In genomic region chr10:15112657-15113056, GRCh38 we compare ENCODE assay signal across 29 cellular contexts. TPM values are rescaled to one million over a fixed set of nuclear protein-coding genes. Genes with fewer than 3 reads are reported as not detected.
DNase-seq lines count a peak whose midpoint lies in the region; ATAC-seq and TF ChIP-seq lines count a peak whose summit lies in the region.
"Had no signal": no experiment of that assay in that cellular context is flagged by ENCODE, and none has a peak within 500 bp of the region (broad histone marks: within the 10 kb centered on the region; RNA-seq: fewer than 3 reads in every experiment).

No MANE protein-coding gene starts in this region.

- H3K27ac ChIP-seq in A673 (ENCODE audit: low read depth, low read length, poor library complexity, severe bottlenecking) (no peak overlapping the region), mesendoderm (ENCODE audit: low read depth, low read length) (no peak overlapping the region), smooth muscle cell (ENCODE audit: low read depth) (no peak overlapping the region)
- H3K27ac ChIP-seq in CD4-positive, alpha-beta T cell (ENCODE audit: low read depth, low read length), result no peak overlapping the region
- H3K27ac ChIP-seq: colonic mucosa, epithelial cell of prostate, ovary, tibial artery had no signal

- H3K4me3 ChIP-seq in A673 (ENCODE audit: low read depth, low read length, poor library complexity, severe bottlenecking) (no peak overlapping the region), mesendoderm (ENCODE audit: low read length) (no peak overlapping the region), smooth muscle cell (no peak overlapping the region)
- H3K4me3 ChIP-seq: colonic mucosa, ovary, SJSA1, tibial artery had no signal

- CTCF ChIA-PET in A673 (lab: Charles Lee), result no interaction called here
- CTCF ChIA-PET in CD4-positive, alpha-beta T cell (lab: Charles Lee), result no interaction called here

- no peak overlapping the region for H2AFZ ChIP-seq in smooth muscle cell (ENCODE audit: low read depth)

- H3K4me1 ChIP-seq in A673 (ENCODE audit: insufficient read depth, low read length, poor library complexity, severe bottlenecking) (no peaks in the 10 kb centered on the region), mesendoderm (ENCODE audit: control insufficient read depth, low read depth, low read length) (no peaks in the 10 kb centered on the region), smooth muscle cell (ENCODE audit: low read depth) (no peaks in the 10 kb centered on the region)
- H3K4me1 ChIP-seq: colonic mucosa, tibial artery had no signal

- H4K20me1 ChIP-seq in smooth muscle cell (ENCODE audit: low read depth), result no peaks in the 10 kb centered on the region

- peak; percentile 73 for ATAC-seq in CD4-positive, alpha-beta T cell (ENCODE audit: poor library complexity)
- no peak for ATAC-seq in GM21423 (IDR thresholded peaks at IDR 0.05; ENCODE audit: unreplicated experiment)
- no peak for ATAC-seq in HG03039 (IDR thresholded peaks at IDR 0.05; ENCODE audit: unreplicated experiment)

- H3K9me3 ChIP-seq in A673 (ENCODE audit: low read depth, low read length, poor library complexity, severe bottlenecking), result no peaks in the 10 kb centered on the region
- H3K9me3 ChIP-seq in CD4-positive, alpha-beta T cell (ENCODE audit: control insufficient read depth, low read length), result no peaks in the 10 kb centered on the region
- peaks cover 5% of the 10 kb centered on the region for H3K9me3 ChIP-seq in smooth muscle cell (replicated peaks; ENCODE audit: low read depth)
- H3K9me3 ChIP-seq: colonic mucosa, ovary, SJSA1, tibial artery had no signal

- H3K4me1 Mint-ChIP-seq in CD4-positive, alpha-beta T cell (ENCODE audit: low read depth), result peaks cover 9% of the 10 kb centered on the region
- peaks cover 8% of the 10 kb centered on the region for H3K4me1 Mint-ChIP-seq in T-helper 2 cell treated with Interferon-gamma antibody and Interleukin-4, amounts not matched to agents 5 μg/mL and 100 μg/mL, for 36 hours (ENCODE audit: low read depth)
- H3K4me1 Mint-ChIP-seq: activated B cell treated with CpG ODN at 0.5 μM for 24 hours, memory B cell, nephron progenitor cell had no signal

- no TSS peak for BruUV-seq in A673 (replicated peaks; lab: Mats Ljungman, UMichigan)

- H3K36me3 ChIP-seq in A673 (ENCODE audit: insufficient read depth, low read length, poor library complexity, severe bottlenecking) (no peaks in the 10 kb centered on the region), mesendoderm (ENCODE audit: control insufficient read depth, insufficient read depth, low read length) (peaks cover 1% of the 10 kb centered on the region), smooth muscle cell (ENCODE audit: low read depth) (peaks cover 8% of the 10 kb centered on the region)
- H3K36me3 ChIP-seq: ovary had no signal

- H4K8ac ChIP-seq in mesendoderm (ENCODE audit: low read depth, low read length), result no peak overlapping the region

- TF ChIP-seq CTCF in A673 (conservative IDR thresholded peaks at IDR 0.05; ENCODE audit: low read depth, low read length), result no peak
- TF ChIP-seq CTCF in CD4-positive, alpha-beta T cell (IDR thresholded peaks at IDR 0.05), result no peak
- no peak for TF ChIP-seq CTCF in smooth muscle cell (IDR thresholded peaks at IDR 0.05; ENCODE audit: borderline replicate concordance, insufficient read depth, poor library complexity, severe bottlenecking)

- H2BK5ac ChIP-seq in mesendoderm (ENCODE audit: low read length), result no peak overlapping the region

- H2BK120ac ChIP-seq in mesendoderm (ENCODE audit: low read depth, low read length), result no peak overlapping the region

- peaks cover 4% of the 10 kb centered on the region for H3F3A ChIP-seq in smooth muscle cell (ENCODE audit: low read depth)

- DNase-seq in A673 (ENCODE audit: low spot score), result peak; percentile 19
- no peak for DNase-seq in CD4-positive, alpha-beta T cell
- no peak for DNase-seq in T-helper 2 cell treated with Interferon-gamma antibody and Interleukin-4, amounts not matched to agents 5 μg/mL and 100 μg/mL, for 36 hours (ENCODE audit: low spot score)
- DNase-seq in mesendoderm, result peak; percentile 63
- DNase-seq in smooth muscle cell (lab: John Stamatoyannopoulos, UW; ENCODE audit: unreplicated experiment), result no peak
- DNase-seq: activated B cell treated with CpG ODN at 0.5 μM for 24 hours; activated CD4-positive, alpha-beta T cell treated with anti-CD3 and anti-CD28 coated beads, Interleukin-2, amount 50 U/mL, for 4 hours; activated gamma-delta T cell; C1 segment of cervical spinal cord; colonic mucosa; DMS79 treated with DMSO at 0.1 percent for 48 hours; effector CD8-positive, alpha-beta T cell; GOT3; hypothalamus; KBM-7; NCI-H1092 treated with DMSO at 0.1 percent for 48 hours; NCI-H187; NCI-H2171; nephron progenitor cell; ovary; retina; stimulated activated CD8-positive, alpha-beta memory T cell treated with anti-CD3 and anti-CD28 coated beads, Interleukin-4, amount 100 ng/mL, for 48 hours; tibial artery had no signal

- no peak overlapping the region for H3K23ac ChIP-seq in mesendoderm (ENCODE audit: low read length)

- H3K36me3 Mint-ChIP-seq in CD4-positive, alpha-beta T cell (ENCODE audit: low read depth), result peaks cover 44% of the 10 kb centered on the region
- peaks cover 35% of the 10 kb centered on the region for H3K36me3 Mint-ChIP-seq in T-helper 2 cell treated with Interferon-gamma antibody and Interleukin-4, amounts not matched to agents 5 μg/mL and 100 μg/mL, for 36 hours (ENCODE audit: low read depth)

- H3K4me2 ChIP-seq in mesendoderm (ENCODE audit: low read length) (no peak overlapping the region), smooth muscle cell (no peak overlapping the region)

- no peaks in the 10 kb centered on the region for H3K79me2 ChIP-seq in mesendoderm (ENCODE audit: control insufficient read depth, insufficient read depth, low read length)
- no peaks in the 10 kb centered on the region for H3K79me2 ChIP-seq in smooth muscle cell (ENCODE audit: low read depth)

- H3K9me3 Mint-ChIP-seq in CD4-positive, alpha-beta T cell, result no peaks in the 10 kb centered on the region
- no peaks in the 10 kb centered on the region for H3K9me3 Mint-ChIP-seq in T-helper 2 cell treated with Interferon-gamma antibody and Interleukin-4, amounts not matched to agents 5 μg/mL and 100 μg/mL, for 36 hours
- H3K9me3 Mint-ChIP-seq: activated B cell treated with CpG ODN at 0.5 μM for 24 hours, memory B cell, nephron progenitor cell had no signal

- H3K27ac Mint-ChIP-seq in CD4-positive, alpha-beta T cell, result peak overlapping the region; percentile 75
- peak overlapping the region; percentile 4 for H3K27ac Mint-ChIP-seq in T-helper 2 cell treated with Interferon-gamma antibody and Interleukin-4, amounts not matched to agents 5 μg/mL and 100 μg/mL, for 36 hours
- H3K27ac Mint-ChIP-seq: activated B cell treated with CpG ODN at 0.5 μM for 24 hours, memory B cell, nephron progenitor cell had no signal

- no peak overlapping the region for H3K4me3 Mint-ChIP-seq in CD4-positive, alpha-beta T cell
- no peak overlapping the region for H3K4me3 Mint-ChIP-seq in T-helper 2 cell treated with Interferon-gamma antibody and Interleukin-4, amounts not matched to agents 5 μg/mL and 100 μg/mL, for 36 hours
- H3K4me3 Mint-ChIP-seq: activated B cell treated with CpG ODN at 0.5 μM for 24 hours, memory B cell, nephron progenitor cell had no signal

- no peaks in the 10 kb centered on the region for H3K79me1 ChIP-seq in mesendoderm (ENCODE audit: low read length)

- H2BK15ac ChIP-seq in mesendoderm (replicated peaks; ENCODE audit: low read depth), result no peak overlapping the region

- H3K56ac ChIP-seq in mesendoderm (ENCODE audit: low read length), result no peak overlapping the region

- H3K9ac ChIP-seq in mesendoderm (ENCODE audit: low read length) (no peak overlapping the region), smooth muscle cell (ENCODE audit: low read depth) (no peak overlapping the region)

- no peaks in the 10 kb centered on the region for H3K27me3 ChIP-seq in A673 (replicated peaks; ENCODE audit: insufficient read depth, low read depth, low read length, poor library complexity)
- H3K27me3 ChIP-seq in CD4-positive, alpha-beta T cell (ENCODE audit: control insufficient read depth, insufficient read depth, low read length), result no peaks in the 10 kb centered on the region
- no peaks in the 10 kb centered on the region for H3K27me3 ChIP-seq in mesendoderm (ENCODE audit: insufficient read depth, low read length, poor library complexity)
- H3K27me3 ChIP-seq in smooth muscle cell (ENCODE audit: low read depth), result no peaks in the 10 kb centered on the region
- H3K27me3 ChIP-seq: colonic mucosa, ovary, SJSA1, tibial artery had no signal

- no peak overlapping the region for H3K4ac ChIP-seq in mesendoderm (ENCODE audit: low read depth, low read length)

- H3K27me3 Mint-ChIP-seq in CD4-positive, alpha-beta T cell, result no peaks in the 10 kb centered on the region
- H3K27me3 Mint-ChIP-seq in T-helper 2 cell treated with Interferon-gamma antibody and Interleukin-4, amounts not matched to agents 5 μg/mL and 100 μg/mL, for 36 hours (ENCODE audit: low read depth), result no peaks in the 10 kb centered on the region
- H3K27me3 Mint-ChIP-seq: activated B cell treated with CpG ODN at 0.5 μM for 24 hours, memory B cell had no signal

- no peak overlapping the region for H3K18ac ChIP-seq in mesendoderm (ENCODE audit: low read length)

- no peak overlapping the region for H4K5ac ChIP-seq in mesendoderm (ENCODE audit: low read length)

- no peak overlapping the region for H2AK5ac ChIP-seq in mesendoderm (ENCODE audit: low read length)

- POLR2A ChIA-PET in A673 (lab: Charles Lee; ENCODE audit: low non-redundant PET), result no interaction called here
- POLR2A ChIA-PET in CD4-positive, alpha-beta T cell (lab: Charles Lee), result no interaction called here

- no CpG with 5 or more reads among the region's 13 CpGs for WGBS in mesendoderm (ENCODE audit: extremely low coverage, insufficient coverage, low lambda C conversion rate)
- 91% methylated on average over 13 of the region's 13 CpGs for WGBS in smooth muscle cell (ENCODE audit: low lambda C conversion rate)

- intact Hi-C loops in A673 (cut with micrococcal nuclease; ENCODE audit: unreplicated experiment), result no loop called here
- intact Hi-C loops in CD4-positive, alpha-beta T cell (cut with DNase I, micrococcal nuclease), result no loop called here

RNA-seq across cellular contexts. Expression of gene RPP38, which starts 15.5 kb away (rescaled TPM):
- total RNA-seq in A673 (2021) (20.9 and 23.8 TPM in 2 replicates), smooth muscle cell (11.5 and 12.3 TPM in 2 replicates)
- 10 to 100 TPM; 12.9 to 14.9 TPM for total RNA-seq in CD4-positive, alpha-beta T cell
- 22.9 TPM for polyA plus RNA-seq in mesendoderm (2013, experiment 1 of 2)
- polyA plus RNA-seq in mesendoderm (2013, experiment 2 of 2), result 22.8 TPM
- 18.0 and 23.2 TPM in 2 replicates for polyA plus RNA-seq in smooth muscle cell

RNA-seq across cellular contexts. Expression of gene ACBD7, which starts 24.1 kb away (rescaled TPM):
- total RNA-seq in A673 (2021) (2.0 and 2.6 TPM in 2 replicates), smooth muscle cell (0.22 TPM in 1 of 2 replicates, not detected in the other)
- under 1 TPM; 0.19 to 0.47 TPM for total RNA-seq in CD4-positive, alpha-beta T cell
- polyA plus RNA-seq in mesendoderm (2013, experiment 1 of 2), result 1.9 TPM
- polyA plus RNA-seq in mesendoderm (2013, experiment 2 of 2), result 2.2 TPM
- polyA plus RNA-seq in smooth muscle cell, result 0.33 TPM in 1 of 2 replicates, not detected in the other
- total RNA-seq: activated B cell treated with CpG ODN at 0.5 μM for 24 hours, cardiac septum had no signal

RNA-seq across cellular contexts. Expression of gene NMT2, which starts 55.8 kb away (rescaled TPM):
- total RNA-seq in A673 (2021) (15.7 and 16.3 TPM in 2 replicates), smooth muscle cell (9.4 and 15.4 TPM in 2 replicates)
- total RNA-seq in CD4-positive, alpha-beta T cell, result 10 to 100 TPM; 23.4 to 28.1 TPM
- 14.3 TPM for polyA plus RNA-seq in mesendoderm (2013, experiment 1 of 2)
- polyA plus RNA-seq in mesendoderm (2013, experiment 2 of 2), result 14.1 TPM
- 7.4 and 9.5 TPM in 2 replicates for polyA plus RNA-seq in smooth muscle cell

Comparison
In these comparisons a context has a peak if more than half of its experiments do, and no peak if none do; other contexts are left out.
1. DNase-seq: peak in A673 (single experiment) and mesendoderm (single experiment); none in CD4-positive, alpha-beta T cell (0 of 10), T-helper 2 cell treated with Interferon-gamma antibody and Interleukin-4, amounts not matched to agents 5 μg/mL and 100 μg/mL, for 36 hours (single experiment) and smooth muscle cell (single experiment).